Comparison of ENCODE assay signal across 27 cellular contexts in the genomic region with DNA sequence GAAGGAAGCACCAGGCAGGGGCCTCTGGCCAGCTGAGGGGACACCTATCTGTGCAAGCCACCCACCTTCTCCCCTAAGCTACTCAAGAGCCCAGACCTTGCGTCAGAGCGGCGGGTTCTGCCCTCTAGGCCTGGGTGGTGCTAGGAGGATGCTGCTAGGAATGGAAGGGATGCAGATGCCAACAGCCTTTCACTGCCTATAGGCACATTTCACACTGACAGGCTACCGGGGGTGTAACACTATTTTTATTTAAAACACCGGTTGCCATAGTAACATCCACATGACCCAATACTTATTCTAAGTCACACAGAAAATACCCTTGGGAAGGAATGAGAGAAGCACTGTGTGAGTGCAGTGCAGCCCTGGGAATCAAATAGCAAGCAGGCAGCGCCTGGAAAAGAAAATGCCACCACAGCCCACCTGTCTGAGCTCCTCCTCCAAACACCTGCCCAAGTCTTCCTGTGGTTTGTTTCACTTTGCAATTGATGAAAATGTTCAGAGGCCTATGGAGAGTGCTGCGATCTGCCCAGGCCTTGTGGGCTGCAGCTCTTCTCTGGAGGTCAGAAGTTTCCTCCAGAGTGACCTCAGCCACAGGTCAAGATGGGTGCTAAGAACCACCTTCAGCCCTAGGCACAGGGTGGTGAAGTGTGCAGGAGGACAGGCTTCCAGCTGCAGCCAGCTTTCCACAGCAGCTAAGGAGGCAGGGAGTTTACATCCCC.
DNase-seq lines count a peak whose midpoint lies in the region; ATAC-seq and TF ChIP-seq lines count a peak whose summit lies in the region.
"Had no signal": no experiment of that assay in that cellular context is flagged by ENCODE, and none has a peak within 500 bp of the region (broad histone marks: within the 10 kb centered on the region; RNA-seq: fewer than 3 reads in every experiment).

No MANE protein-coding gene starts in this region.

- no peak overlapping the region for H3K4me3 Mint-ChIP-seq in natural killer cell treated with Interleukin-12 subunit alpha and Interleukin-12 subunit beta and Interleukin-15 and Interleukin-18, amount 100 ng/mL, for 72 hours
- no peak overlapping the region for H3K4me3 Mint-ChIP-seq in natural killer cell
- H3K4me3 Mint-ChIP-seq in activated naive CD4-positive, alpha-beta T cell treated with anti-CD3 and anti-CD28 coated beads, Interleukin-2, amount 10 ng/mL, durations not matched to agents 7 days and 5 days, result no peak overlapping the region
- H3K4me3 Mint-ChIP-seq: activated naive CD4-positive, alpha-beta T cell treated with anti-CD3 and anti-CD28 coated beads for 36 hours; activated T-cell treated with anti-CD3 and anti-CD28 coated beads, Interleukin-2, amount 50 U/mL, for 4 hours; immature natural killer cell; stimulated activated naive CD8-positive, alpha-beta T cell treated with anti-CD3 and anti-CD28 coated beads, Interleukin-15, Interleukin-2, amounts not matched to agents 100 ng/mL and 50 ng/mL, for 24 hours had no signal

- peaks cover 12 to 19% of the 10 kb centered on the region in 2 donors for H3K27me3 Mint-ChIP-seq in natural killer cell treated with Interleukin-12 subunit alpha and Interleukin-12 subunit beta and Interleukin-15 and Interleukin-18, amount 100 ng/mL, for 72 hours
- H3K27me3 Mint-ChIP-seq in natural killer cell (ENCODE audit: low read depth in 2 of 2), result peaks cover 0 to 2% of the 10 kb centered on the region in 2 donors
- peaks cover 6% of the 10 kb centered on the region for H3K27me3 Mint-ChIP-seq in activated naive CD4-positive, alpha-beta T cell treated with anti-CD3 and anti-CD28 coated beads, Interleukin-2, amount 10 ng/mL, durations not matched to agents 7 days and 5 days

- intact Hi-C loops in natural killer cell (cut with micrococcal nuclease), result no loop called here

- TF ChIP-seq CTCF in natural killer cell (IDR thresholded peaks at IDR 0.05), result no peak

- H3K36me3 Mint-ChIP-seq in natural killer cell treated with Interleukin-12 subunit alpha and Interleukin-12 subunit beta and Interleukin-15 and Interleukin-18, amount 100 ng/mL, for 72 hours, result no peaks in the 10 kb centered on the region
- no peaks in the 10 kb centered on the region for H3K36me3 Mint-ChIP-seq in natural killer cell
- no peaks in the 10 kb centered on the region for H3K36me3 Mint-ChIP-seq in activated naive CD4-positive, alpha-beta T cell treated with anti-CD3 and anti-CD28 coated beads, Interleukin-2, amount 10 ng/mL, durations not matched to agents 7 days and 5 days
- H3K36me3 Mint-ChIP-seq: immature natural killer cell had no signal

- no peaks in the 10 kb centered on the region for H3K4me1 Mint-ChIP-seq in natural killer cell treated with Interleukin-12 subunit alpha and Interleukin-12 subunit beta and Interleukin-15 and Interleukin-18, amount 100 ng/mL, for 72 hours (ENCODE audit: low read depth in 2 of 2)
- no peaks in the 10 kb centered on the region for H3K4me1 Mint-ChIP-seq in natural killer cell
- peaks cover 37% of the 10 kb centered on the region for H3K4me1 Mint-ChIP-seq in activated naive CD4-positive, alpha-beta T cell treated with anti-CD3 and anti-CD28 coated beads, Interleukin-2, amount 10 ng/mL, durations not matched to agents 7 days and 5 days

- H3K9me3 Mint-ChIP-seq in natural killer cell treated with Interleukin-12 subunit alpha and Interleukin-12 subunit beta and Interleukin-15 and Interleukin-18, amount 100 ng/mL, for 72 hours, result no peaks in the 10 kb centered on the region
- H3K9me3 Mint-ChIP-seq in natural killer cell, result no peaks in the 10 kb centered on the region
- no peaks in the 10 kb centered on the region for H3K9me3 Mint-ChIP-seq in activated naive CD4-positive, alpha-beta T cell treated with anti-CD3 and anti-CD28 coated beads, Interleukin-2, amount 10 ng/mL, durations not matched to agents 7 days and 5 days
- H3K9me3 Mint-ChIP-seq: activated naive CD4-positive, alpha-beta T cell treated with anti-CD3 and anti-CD28 coated beads for 36 hours; activated T-cell treated with anti-CD3 and anti-CD28 coated beads, Interleukin-2, amount 50 U/mL, for 4 hours; immature natural killer cell; stimulated activated naive CD8-positive, alpha-beta T cell treated with anti-CD3 and anti-CD28 coated beads, Interleukin-15, Interleukin-2, amounts not matched to agents 100 ng/mL and 50 ng/mL, for 24 hours had no signal

- DNase-seq in natural killer cell treated with Interleukin-12 subunit alpha and Interleukin-12 subunit beta and Interleukin-15 and Interleukin-18, amount 100 ng/mL, for 72 hours (ENCODE audit: low spot score), result no peak
- DNase-seq in natural killer cell, result no peak
- peak in 40 of 61 donors; percentile 28 to 90 (median 58) for DNase-seq in caudate nucleus (lab: John Stamatoyannopoulos, UW)
- peak; percentile 42 for DNase-seq in middle frontal gyrus (ENCODE audit: extremely low spot score, low spot score)
- DNase-seq in activated naive CD4-positive, alpha-beta T cell treated with anti-CD3 and anti-CD28 coated beads, Interleukin-2, amount 10 ng/mL, durations not matched to agents 7 days and 5 days, result no peak
- no peak for DNase-seq in DMS 273 (lab: John Stamatoyannopoulos, UW; ENCODE audit: unreplicated experiment)
- DNase-seq: activated CD8-positive, alpha-beta memory T cell treated with anti-CD3 and anti-CD28 coated beads for 24 hours; activated naive CD4-positive, alpha-beta T cell treated with anti-CD3 and anti-CD28 coated beads for 36 hours; activated T-cell treated with anti-CD3 and anti-CD28 coated beads, Interleukin-2, amount 50 U/mL, for 4 hours; aorta; Calu3; dermis blood vessel endothelial cell; heart left ventricle; immature natural killer cell; IMR-90; NCI-H146; NCI-H226; NCI-H748 treated with DMSO at 0.1 percent for 48 hours; retina; SHP77; stimulated activated CD4-positive, alpha-beta T cell treated with anti-CD3 and anti-CD28 coated beads, Interleukin-4, amount 100 ng/mL, for 24 hours; upper lobe of left lung had no signal

- ATAC-seq in natural killer cell treated with Interleukin-12 subunit alpha and Interleukin-12 subunit beta and Interleukin-15 and Interleukin-18, amount 100 ng/mL, for 72 hours, result peak; percentile 12 to 35
- ATAC-seq in natural killer cell (no peak), GM21619 (IDR thresholded peaks at IDR 0.05; ENCODE audit: unreplicated experiment) (no peak), HG02938 (IDR thresholded peaks at IDR 0.05; ENCODE audit: unreplicated experiment) (no peak)
- ATAC-seq: activated CD4-positive, CD25-positive, alpha-beta regulatory T cell treated with anti-CD3 and anti-CD28 coated beads, Interleukin-2, amount 50 U/mL, for 24 hours; activated T-cell treated with anti-CD3 and anti-CD28 coated beads, Interleukin-2, amount 50 U/mL, for 4 hours; heart left ventricle had no signal

- CTCF ChIA-PET in activated naive CD4-positive, alpha-beta T cell treated with anti-CD3 and anti-CD28 coated beads, Interleukin-2, amount 10 ng/mL, durations not matched to agents 7 days and 5 days (lab: Charles Lee), result interaction anchor here (1.0 kb wide), 1 partner anchor 37 kb away, joined by 3 read pairs; no protein-coding TSS in a partner anchor

- H3K27ac Mint-ChIP-seq in natural killer cell treated with Interleukin-12 subunit alpha and Interleukin-12 subunit beta and Interleukin-15 and Interleukin-18, amount 100 ng/mL, for 72 hours, result no peak overlapping the region
- no peak overlapping the region for H3K27ac Mint-ChIP-seq in natural killer cell
- no peak overlapping the region for H3K27ac Mint-ChIP-seq in activated naive CD4-positive, alpha-beta T cell treated with anti-CD3 and anti-CD28 coated beads, Interleukin-2, amount 10 ng/mL, durations not matched to agents 7 days and 5 days
- H3K27ac Mint-ChIP-seq: activated naive CD4-positive, alpha-beta T cell treated with anti-CD3 and anti-CD28 coated beads for 36 hours; stimulated activated naive CD8-positive, alpha-beta T cell treated with anti-CD3 and anti-CD28 coated beads, Interleukin-15, Interleukin-2, amounts not matched to agents 100 ng/mL and 50 ng/mL, for 24 hours had no signal

- H3K27ac ChIP-seq in caudate nucleus (ENCODE audit: low read depth, low read length), result peak overlapping the region; percentile 78
- H3K27ac ChIP-seq: heart left ventricle, neutrophil, upper lobe of left lung had no signal

Comparison
In these comparisons a context has a peak if more than half of its experiments do, and no peak if none do; other contexts are left out.
1. ATAC-seq: peak in natural killer cell treated with Interleukin-12 subunit alpha and Interleukin-12 subunit beta and Interleukin-15 and Interleukin-18, amount 100 ng/mL, for 72 hours (2 of 2); none in natural killer cell (0 of 3), GM21619 (single experiment) and HG02938 (single experiment).
2. DNase-seq: peak in caudate nucleus (40 of 61) and middle frontal gyrus (single experiment); none in natural killer cell treated with Interleukin-12 subunit alpha and Interleukin-12 subunit beta and Interleukin-15 and Interleukin-18, amount 100 ng/mL, for 72 hours (single experiment), natural killer cell (single experiment), activated naive CD4-positive, alpha-beta T cell treated with anti-CD3 and anti-CD28 coated beads, Interleukin-2, amount 10 ng/mL, durations not matched to agents 7 days and 5 days (single experiment) and DMS 273 (single experiment).